In genomic region chr3:160400631-160401150, GRCh38 we compare ENCODE assay signal across 8 cellular contexts. TPM values are rescaled to one million over a fixed set of nuclear protein-coding genes. Genes with fewer than 3 reads are reported as not detected.
DNase-seq lines count a peak whose midpoint lies in the region; ATAC-seq, FAIRE-seq and TF ChIP-seq lines count a peak whose summit lies in the region.

No MANE protein-coding gene starts in this region.

- ATAC-seq in GM19467 (IDR thresholded peaks at IDR 0.05; ENCODE audit: unreplicated experiment) = no peak
- ATAC-seq in GM21526 (IDR thresholded peaks at IDR 0.05; ENCODE audit: low FRiP score, unreplicated experiment) = no peak

- no peaks in the 10 kb centered on the region for H3K9me3 ChIP-seq in Karpas-422 (ENCODE audit: low read length)
- H3K9me3 ChIP-seq in cardiac muscle cell (ENCODE audit: low read depth) = no peaks in the 10 kb centered on the region

- peaks cover 53% of the 10 kb centered on the region for H3K36me3 Mint-ChIP-seq in activated T-helper 2 cell treated with anti-CD3 and anti-CD28 coated beads, Interferon-gamma antibody, Interleukin-2, Interleukin-4, amounts not matched to agents 10 μg/mL and 5 μg/mL and 100 μg/mL, durations not matched to agents 14 hours and 24 hours and 36 hours (ENCODE audit: low read depth)

- no peaks in the 10 kb centered on the region for H3K27me3 Mint-ChIP-seq in activated T-helper 2 cell treated with anti-CD3 and anti-CD28 coated beads, Interferon-gamma antibody, Interleukin-2, Interleukin-4, amounts not matched to agents 10 μg/mL and 5 μg/mL and 100 μg/mL, durations not matched to agents 14 hours and 24 hours and 36 hours (ENCODE audit: low read depth)

- peak; percentile 35 for FAIRE-seq in GM12891 (lab: Jason Lieb, UNC)

- H3K4me1 Mint-ChIP-seq in activated T-helper 2 cell treated with anti-CD3 and anti-CD28 coated beads, Interferon-gamma antibody, Interleukin-2, Interleukin-4, amounts not matched to agents 10 μg/mL and 5 μg/mL and 100 μg/mL, durations not matched to agents 14 hours and 24 hours and 36 hours (ENCODE audit: low read depth) = peaks cover 44% of the 10 kb centered on the region

- intact Hi-C loops in activated T-helper 2 cell treated with anti-CD3 and anti-CD28 coated beads, Interferon-gamma antibody, Interleukin-2, Interleukin-4, amounts not matched to agents 10 μg/mL and 5 μg/mL and 100 μg/mL, durations not matched to agents 14 hours and 24 hours and 36 hours (cut with micrococcal nuclease) = loop anchor here (1.0 to 5.0 kb wide), 3 partner anchors 10 to 173 kb away; partner anchors contain the start of gene C3orf80
- intact Hi-C loops in posterior vena cava (cut with DNase I) = no loop called here

- H3K4me3 Mint-ChIP-seq in activated T-helper 2 cell treated with anti-CD3 and anti-CD28 coated beads, Interferon-gamma antibody, Interleukin-2, Interleukin-4, amounts not matched to agents 10 μg/mL and 5 μg/mL and 100 μg/mL, durations not matched to agents 14 hours and 24 hours and 36 hours (ENCODE audit: low read depth) = peak overlapping the region; percentile 92

- no peak overlapping the region for H2AFZ ChIP-seq in Karpas-422 (ENCODE audit: low read length)

- TF ChIP-seq POLR2A in GM12891 (IDR thresholded peaks at IDR 0.05; ENCODE audit: low read depth, low read length) = no peak

- no peaks in the 10 kb centered on the region for H3K9me3 Mint-ChIP-seq in activated T-helper 2 cell treated with anti-CD3 and anti-CD28 coated beads, Interferon-gamma antibody, Interleukin-2, Interleukin-4, amounts not matched to agents 10 μg/mL and 5 μg/mL and 100 μg/mL, durations not matched to agents 14 hours and 24 hours and 36 hours

- TF ChIP-seq CTCF in cardiac muscle cell (IDR thresholded peaks at IDR 0.05; ENCODE audit: low read depth, low read length) = no peak

- peaks cover 47% of the 10 kb centered on the region for H3K36me3 ChIP-seq in Karpas-422 (ENCODE audit: insufficient read depth, low read length)
- H3K36me3 ChIP-seq in cardiac muscle cell = peaks cover 7% of the 10 kb centered on the region

- H3K27ac ChIP-seq in Karpas-422 (ENCODE audit: low read length) (peak overlapping the region; percentile 92), cardiac muscle cell (peak overlapping the region; percentile 92)

- peaks cover 36% of the 10 kb centered on the region for H4K20me1 ChIP-seq in Karpas-422 (ENCODE audit: insufficient read depth, low read depth, low read length)

- H3K4me2 ChIP-seq in Karpas-422 (ENCODE audit: low read depth, low read length, poor library complexity, severe bottlenecking) = peak overlapping the region; percentile 71

- peaks cover 95% of the 10 kb centered on the region for H3K79me2 ChIP-seq in Karpas-422 (ENCODE audit: low read length)

- H3K4me3 ChIP-seq in Karpas-422 (ENCODE audit: low read length) = peak overlapping the region; percentile 97
- H3K4me3 ChIP-seq in cardiac muscle cell = peak overlapping the region; percentile 74

- H3K27me3 ChIP-seq in Karpas-422 (ENCODE audit: low read length) = no peaks in the 10 kb centered on the region
- no peaks in the 10 kb centered on the region for H3K27me3 ChIP-seq in cardiac muscle cell

- H3K9me2 ChIP-seq in Karpas-422 (replicated peaks; ENCODE audit: insufficient read depth, low read length) = no peaks in the 10 kb centered on the region

- DNase-seq in GM12891 (ENCODE audit: insufficient read length, low spot score) (no peak), Karpas-422 (peak; percentile 61), cardiac muscle cell (ENCODE audit: low read depth in 1 of 2, low spot score in 1 of 2) (peak; percentile 35 to 69), posterior vena cava (ENCODE audit: low spot score) (peak; percentile 83), NCI-H1930 (lab: John Stamatoyannopoulos, UW) (no peak)
- DNase-seq in activated T-helper 2 cell treated with anti-CD3 and anti-CD28 coated beads, Interferon-gamma antibody, Interleukin-2, Interleukin-4, amounts not matched to agents 10 μg/mL and 5 μg/mL and 100 μg/mL, durations not matched to agents 14 hours and 24 hours and 36 hours (ENCODE audit: low spot score) = peak; percentile 19

- peak overlapping the region; percentile 99 for H3K9ac ChIP-seq in Karpas-422 (ENCODE audit: low read length)

- peaks cover 54% of the 10 kb centered on the region for H3K4me1 ChIP-seq in Karpas-422 (ENCODE audit: low read length)
- H3K4me1 ChIP-seq in cardiac muscle cell (ENCODE audit: low read depth) = peaks cover 31% of the 10 kb centered on the region

- peak overlapping the region; percentile 99 for H3K27ac Mint-ChIP-seq in activated T-helper 2 cell treated with anti-CD3 and anti-CD28 coated beads, Interferon-gamma antibody, Interleukin-2, Interleukin-4, amounts not matched to agents 10 μg/mL and 5 μg/mL and 100 μg/mL, durations not matched to agents 14 hours and 24 hours and 36 hours

TF ChIP-seq in GM12891, 5 proteins besides CTCF, POLR2A, EP300 and RAD21:
- TF ChIP-seq POLR2AphosphoS5 (IDR thresholded peaks at IDR 0.05; ENCODE audit: low read depth, low read length) (no peak), SPI1 (IDR thresholded peaks at IDR 0.05; ENCODE audit: low read depth, low read length) (no peak), POU2F2 (IDR thresholded peaks at IDR 0.05; ENCODE audit: low read depth, low read length) (no peak), TAF1 (IDR thresholded peaks at IDR 0.05; ENCODE audit: low read depth, low read length) (no peak), PAX5 (IDR thresholded peaks at IDR 0.05; ENCODE audit: insufficient read depth, low read length, severe bottlenecking) (no peak)

RNA-seq across cellular contexts. Expression of gene SMC4, which starts 1.2 kb away (rescaled TPM):
- 55.3 TPM for polyA plus RNA-seq in GM12891 (2012; ENCODE audit: low read depth, missing spikeins)
- total RNA-seq in Karpas-422 (2014; rRNA removed; shearing (Covaris generic); ENCODE audit: low replicate concordance) = 99.1 and 173 TPM in 2 replicates
- total RNA-seq in activated T-helper 2 cell treated with anti-CD3 and anti-CD28 coated beads, Interferon-gamma antibody, Interleukin-2, Interleukin-4, amounts not matched to agents 10 μg/mL and 5 μg/mL and 100 μg/mL, durations not matched to agents 14 hours and 24 hours and 36 hours = 180 and 194 TPM in 2 replicates
- total RNA-seq in cardiac muscle cell (33.3 and 91.6 TPM in 2 replicates), posterior vena cava (10 to 100 TPM; 21.5 to 23.2 TPM)
- polyA plus RNA-seq in cardiac muscle cell = 63.0 and 142 TPM in 2 replicates

RNA-seq across cellular contexts. Expression of gene IFT80, which starts 1.7 kb away (rescaled TPM):
- 7.9 TPM for polyA plus RNA-seq in GM12891 (2012; ENCODE audit: low read depth, missing spikeins)
- total RNA-seq in Karpas-422 (2014; rRNA removed; shearing (Covaris generic); ENCODE audit: low replicate concordance) = 40.7 and 44.8 TPM in 2 replicates
- total RNA-seq in activated T-helper 2 cell treated with anti-CD3 and anti-CD28 coated beads, Interferon-gamma antibody, Interleukin-2, Interleukin-4, amounts not matched to agents 10 μg/mL and 5 μg/mL and 100 μg/mL, durations not matched to agents 14 hours and 24 hours and 36 hours = 16.6 and 19.2 TPM in 2 replicates
- total RNA-seq in cardiac muscle cell (30.1 and 42.5 TPM in 2 replicates), posterior vena cava (10 to 100 TPM; 19.4 to 20.0 TPM)
- 24.1 and 25.0 TPM in 2 replicates for polyA plus RNA-seq in cardiac muscle cell

RNA-seq across cellular contexts. Expression of gene TRIM59, which starts 48.9 kb away (rescaled TPM):
- polyA plus RNA-seq in GM12891 (2012; ENCODE audit: low read depth, missing spikeins) = 6.4 TPM
- total RNA-seq in Karpas-422 (2014; rRNA removed; shearing (Covaris generic); ENCODE audit: low replicate concordance) = 7.0 and 39.3 TPM in 2 replicates
- total RNA-seq in activated T-helper 2 cell treated with anti-CD3 and anti-CD28 coated beads, Interferon-gamma antibody, Interleukin-2, Interleukin-4, amounts not matched to agents 10 μg/mL and 5 μg/mL and 100 μg/mL, durations not matched to agents 14 hours and 24 hours and 36 hours = 35.9 and 37.0 TPM in 2 replicates
- total RNA-seq in cardiac muscle cell (3.2 and 15.5 TPM in 2 replicates), posterior vena cava (1 to 10 TPM in 1 of 2 donors, under 1 TPM in 1; 0.97 to 2.4 TPM)
- polyA plus RNA-seq in cardiac muscle cell = 11.1 and 32.3 TPM in 2 replicates

Comparison
In these comparisons a context has a peak if more than half of its experiments do, and no peak if none do; other contexts are left out.
1. DNase-seq: peak in Karpas-422 (single experiment), activated T-helper 2 cell treated with anti-CD3 and anti-CD28 coated beads, Interferon-gamma antibody, Interleukin-2, Interleukin-4, amounts not matched to agents 10 μg/mL and 5 μg/mL and 100 μg/mL, durations not matched to agents 14 hours and 24 hours and 36 hours (single experiment), cardiac muscle cell (2 of 2) and posterior vena cava (single experiment); none in GM12891 (single experiment) and NCI-H1930 (0 of 2).